ENCODE assay signal across 12 cellular contexts in the genomic region with DNA sequence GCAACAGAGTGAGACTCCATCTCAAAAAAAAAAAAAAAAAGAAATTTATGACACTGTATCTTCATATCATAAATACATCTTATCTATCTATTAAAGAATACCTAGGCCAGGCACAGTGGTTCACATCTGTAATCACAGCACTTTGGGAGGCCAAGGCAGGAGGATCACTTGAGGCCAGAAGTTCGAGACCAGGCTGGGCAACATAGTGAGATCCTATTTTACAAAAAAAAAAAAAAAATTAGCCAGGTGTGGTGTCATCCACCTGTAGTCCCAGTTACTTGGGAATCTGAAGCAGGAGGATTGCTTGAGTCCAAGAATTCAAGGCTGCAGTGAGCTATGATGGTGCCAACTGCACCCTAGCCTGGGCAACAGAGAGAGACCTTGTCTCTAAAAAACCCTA.
DNase-seq lines count a peak whose midpoint lies in the region; ATAC-seq, FAIRE-seq and TF ChIP-seq lines count a peak whose summit lies in the region.
"Had no signal": no experiment of that assay in that cellular context is flagged by ENCODE, and none has a peak within 500 bp of the region (broad histone marks: within the 10 kb centered on the region; RNA-seq: fewer than 3 reads in every experiment).

No MANE protein-coding gene starts in this region.

- FAIRE-seq in K562 (lab: Jason Lieb, UNC) = no peak
- FAIRE-seq: A204.1 had no signal

- H3K4me2 ChIP-seq in OCI-LY3 (ENCODE audit: low read length) (peak overlapping the region; percentile 54; the same call in 1 of the 2 replicates), K562 (ENCODE audit: insufficient read depth, low read length) (no peak overlapping the region)

- no peaks in the 10 kb centered on the region for H4K20me1 ChIP-seq in OCI-LY3 (ENCODE audit: insufficient read depth, low read length)
- H4K20me1 ChIP-seq in K562 (replicated peaks; ENCODE audit: control insufficient read depth, insufficient read depth, low read length) = no peaks in the 10 kb centered on the region; the same call in 1 of the 2 replicates

- H3K4me1 Mint-ChIP-seq in activated CD4-positive, alpha-beta T cell treated with anti-CD3 and anti-CD28 coated beads for 36 hours = peaks cover 3% of the 10 kb centered on the region

- no peaks in the 10 kb centered on the region for H3K27me3 ChIP-seq in OCI-LY3 (ENCODE audit: low read depth, low read length)
- no peaks in the 10 kb centered on the region for H3K27me3 ChIP-seq in K562 (ENCODE audit: control insufficient read depth in 2 of 2, insufficient read depth in 2 of 2, low read length in 2 of 2)
- H3K27me3 ChIP-seq in gastrocnemius medialis = no peaks in the 10 kb centered on the region
- H3K27me3 ChIP-seq in uterus = no peaks in the 10 kb centered on the region

- no peak for DNase-seq in K562 (ENCODE audit: extremely low read depth in 1 of 4, low spot score in 3 of 4)
- no peak for DNase-seq in gastrocnemius medialis
- DNase-seq in uterus = no peak
- no peak for DNase-seq in NCI-H1694 (lab: John Stamatoyannopoulos, UW)
- no peak for DNase-seq in activated CD4-positive, alpha-beta T cell treated with anti-CD3 and anti-CD28 coated beads for 36 hours

- H3K4me1 ChIP-seq in OCI-LY3 (ENCODE audit: low read length) (peaks cover 21% of the 10 kb centered on the region), K562 (replicated peaks in 1 of 2; ENCODE audit: control insufficient read depth in 2 of 2, insufficient read depth in 2 of 2, low read length in 2 of 2) (peaks cover 15 to 27% of the 10 kb centered on the region in 2 experiments), gastrocnemius medialis (peaks cover 38 to 53% of the 10 kb centered on the region in 2 donors), uterus (peaks cover 7 to 10% of the 10 kb centered on the region in 2 donors)

- no peak for TF ChIP-seq EP300 in K562 (IDR thresholded peaks at IDR 0.05; ENCODE audit: low read length)

- peaks cover 5% of the 10 kb centered on the region for H3K9me3 Mint-ChIP-seq in activated CD4-positive, alpha-beta T cell treated with anti-CD3 and anti-CD28 coated beads for 36 hours (ENCODE audit: low read depth)
- H3K9me3 Mint-ChIP-seq: CD4-positive, alpha-beta T cell had no signal

- TF ChIP-seq RAD21 in K562 (CRISPR knock-in tag; conservative IDR thresholded peaks at IDR 0.05 in 1 of 2, IDR thresholded peaks at IDR 0.05 in 1 of 2) = no peak

- peaks cover 5% of the 10 kb centered on the region for H3K27me3 Mint-ChIP-seq in activated CD4-positive, alpha-beta T cell treated with anti-CD3 and anti-CD28 coated beads for 36 hours

- H3K9ac ChIP-seq in OCI-LY3 (ENCODE audit: low read length) = no peak overlapping the region
- H3K9ac ChIP-seq in K562 (ENCODE audit: insufficient read depth in 1 of 2, low read depth in 2 of 2, low read length in 2 of 2) = no peak overlapping the region

- H3K4me3 Mint-ChIP-seq in activated CD4-positive, alpha-beta T cell treated with anti-CD3 and anti-CD28 coated beads for 36 hours = no peak overlapping the region
- H3K4me3 Mint-ChIP-seq: CD4-positive, alpha-beta T cell; H9 had no signal

- POLR2A ChIA-PET in K562 (lab: Yijun Ruan, JAX) = interaction anchor here (0.9 to 2.0 kb wide), 6 partner anchors 9 to 243 kb away, joined by 3 to 8 read pairs (median 4); a partner anchor contains a TSS
- POLR2A ChIA-PET in activated CD4-positive, alpha-beta T cell treated with anti-CD3 and anti-CD28 coated beads for 36 hours (lab: Charles Lee) = no interaction called here

- no peaks in the 10 kb centered on the region for H3K36me3 ChIP-seq in OCI-LY3 (replicated peaks; ENCODE audit: low read depth, low read length)
- no peaks in the 10 kb centered on the region for H3K36me3 ChIP-seq in K562 (ENCODE audit: control insufficient read depth, insufficient read depth, low read length)
- H3K36me3 ChIP-seq in gastrocnemius medialis = no peaks in the 10 kb centered on the region
- no peaks in the 10 kb centered on the region for H3K36me3 ChIP-seq in uterus

- BruUV-seq in K562 (replicated peaks; lab: Mats Ljungman, UMichigan) = no TSS peak

- no peak for ATAC-seq in K562
- no peak for ATAC-seq in gastrocnemius medialis
- no peak for ATAC-seq in HG03175 (IDR thresholded peaks at IDR 0.05; ENCODE audit: unreplicated experiment)
- ATAC-seq in activated CD4-positive, alpha-beta T cell treated with anti-CD3 and anti-CD28 coated beads for 36 hours = no peak

- H3K4me3 ChIP-seq in OCI-LY3 (ENCODE audit: low read length) = no peak overlapping the region
- no peak overlapping the region for H3K4me3 ChIP-seq in K562
- H3K4me3 ChIP-seq in gastrocnemius medialis = no peak overlapping the region
- H3K4me3 ChIP-seq in uterus = no peak overlapping the region

- H3K9me3 ChIP-seq in OCI-LY3 (ENCODE audit: insufficient read depth, low read length) (peaks cover 13% of the 10 kb centered on the region; the same call in 1 of the 2 replicates), K562 (replicated peaks; ENCODE audit: control insufficient read depth, insufficient read depth, low read depth, low read length) (no peaks in the 10 kb centered on the region), gastrocnemius medialis (no peaks in the 10 kb centered on the region), uterus (peaks cover 0 to under 1% of the 10 kb centered on the region in 2 donors)

- peaks cover 4% of the 10 kb centered on the region for H3K9me1 ChIP-seq in K562 (ENCODE audit: control insufficient read depth, insufficient read depth, low read length)

- in situ Hi-C loops in K562 (cut with MboI) (loop anchor here (5.0 kb wide), 1 partner anchor 190 kb away; no protein-coding TSS in a partner anchor), gastrocnemius medialis (cut with MboI; ENCODE audit: low sequenced_read_pairs in 4 of 4) (no loop called here)

- TF ChIP-seq CTCF in OCI-LY3 (IDR thresholded peaks at IDR 0.05; ENCODE audit: low read depth, low read length) (no peak), K562 (IDR thresholded peaks at IDR 0.05 in 2 of 3, conservative IDR thresholded peaks at IDR 0.05 in 1 of 3; ENCODE audit: insufficient read depth in 2 of 3, low read depth in 1 of 3, low read length in 3 of 3) (no peak), gastrocnemius medialis (IDR thresholded peaks at IDR 0.05 in 4 of 5, conservative IDR thresholded peaks at IDR 0.05 in 1 of 5) (no peak), uterus (IDR thresholded peaks at IDR 0.05) (no peak)

- H3K79me2 ChIP-seq in OCI-LY3 (ENCODE audit: low read length) (no peaks in the 10 kb centered on the region), K562 (ENCODE audit: control insufficient read depth, insufficient read depth, low read length) (no peaks in the 10 kb centered on the region)

- H3K36me3 Mint-ChIP-seq in activated CD4-positive, alpha-beta T cell treated with anti-CD3 and anti-CD28 coated beads for 36 hours (ENCODE audit: low read depth) = no peaks in the 10 kb centered on the region

- H2AFZ ChIP-seq in OCI-LY3 (ENCODE audit: low read depth, low read length) = no peak overlapping the region
- H2AFZ ChIP-seq in K562 (ENCODE audit: low read depth, low read length) = no peak overlapping the region

- H3K27ac ChIP-seq in OCI-LY3 (ENCODE audit: low read length) (no peak overlapping the region), K562 (ENCODE audit: extremely low read depth, low read depth, low read length) (no peak overlapping the region), gastrocnemius medialis (peak overlapping the region; percentile 55 to 79 (median 78)), uterus (peak overlapping the region; percentile 88 to 91)
- H3K27ac ChIP-seq: C4-2B, HL-60 had no signal

- 17% methylated on average over 1 of the region's 1 CpG for WGBS in K562 (ENCODE audit: insufficient coverage, low coverage, missing lambda C conversion rate)

- intact Hi-C loops in K562 (cut with micrococcal nuclease) = loop anchor here (1.0 to 5.0 kb wide), 4 partner anchors 65 to 525 kb away; a partner anchor contains a TSS
- intact Hi-C loops in gastrocnemius medialis (cut with DNase I; ENCODE audit: low total_unique reads) = loop anchor here (5.0 to 10.0 kb wide), 2 partner anchors 130 to 927 kb away; a partner anchor contains a TSS
- intact Hi-C loops in uterus (cut with DNase I; ENCODE audit: low total_unique reads) = loop anchor here (10.0 kb wide), 1 partner anchor 133 kb away; a partner anchor contains a TSS
- intact Hi-C loops in activated CD4-positive, alpha-beta T cell treated with anti-CD3 and anti-CD28 coated beads for 36 hours (cut with DNase I, micrococcal nuclease) = loop anchor here (1.0 to 5.0 kb wide), 5 partner anchors 130 to 525 kb away; a partner anchor contains a TSS

- TF ChIP-seq POLR2A in K562 (conservative IDR thresholded peaks at IDR 0.05) (no peak), gastrocnemius medialis (IDR thresholded peaks at IDR 0.05) (no peak), uterus (IDR thresholded peaks at IDR 0.05) (no peak)

- no peak overlapping the region for H3K27ac Mint-ChIP-seq in activated CD4-positive, alpha-beta T cell treated with anti-CD3 and anti-CD28 coated beads for 36 hours
- H3K27ac Mint-ChIP-seq: CD4-positive, alpha-beta T cell; H9 had no signal

- CTCF ChIA-PET in K562 (lab: Yijun Ruan, JAX; ENCODE audit: low intra/inter-chr PET ratio) = interaction anchor here (3.6 kb wide), 1 partner anchor 192 kb away, joined by 18 read pairs; no protein-coding TSS in a partner anchor
- CTCF ChIA-PET in activated CD4-positive, alpha-beta T cell treated with anti-CD3 and anti-CD28 coated beads for 36 hours (lab: Charles Lee) = interaction anchor here (0.6 to 10.1 kb wide), 59 partner anchors 9 to 1273 kb away, joined by 3 to 155 read pairs (median 4); a partner anchor contains a TSS

TF ChIP-seq in K562, 482 proteins besides CTCF, POLR2A, EP300 and RAD21 (continues in another document):
- TF ChIP-seq MEF2A (IDR thresholded peaks at IDR 0.05; ENCODE audit: control insufficient read depth, low read depth, low read length) (no peak), ZNF121 (CRISPR knock-in tag; conservative IDR thresholded peaks at IDR 0.05) (peak; percentile 88), ZNF212 (CRISPR knock-in tag; IDR thresholded peaks at IDR 0.05) (no peak), POLR2AphosphoS2 (IDR thresholded peaks at IDR 0.05; ENCODE audit: low read length) (no peak), SIN3A (IDR thresholded peaks at IDR 0.05; ENCODE audit: borderline replicate concordance in 2 of 2, control insufficient read depth in 1 of 2, low read depth in 2 of 2, low read length in 2 of 2) (no peak)
- TF ChIP-seq, protein P1, sequence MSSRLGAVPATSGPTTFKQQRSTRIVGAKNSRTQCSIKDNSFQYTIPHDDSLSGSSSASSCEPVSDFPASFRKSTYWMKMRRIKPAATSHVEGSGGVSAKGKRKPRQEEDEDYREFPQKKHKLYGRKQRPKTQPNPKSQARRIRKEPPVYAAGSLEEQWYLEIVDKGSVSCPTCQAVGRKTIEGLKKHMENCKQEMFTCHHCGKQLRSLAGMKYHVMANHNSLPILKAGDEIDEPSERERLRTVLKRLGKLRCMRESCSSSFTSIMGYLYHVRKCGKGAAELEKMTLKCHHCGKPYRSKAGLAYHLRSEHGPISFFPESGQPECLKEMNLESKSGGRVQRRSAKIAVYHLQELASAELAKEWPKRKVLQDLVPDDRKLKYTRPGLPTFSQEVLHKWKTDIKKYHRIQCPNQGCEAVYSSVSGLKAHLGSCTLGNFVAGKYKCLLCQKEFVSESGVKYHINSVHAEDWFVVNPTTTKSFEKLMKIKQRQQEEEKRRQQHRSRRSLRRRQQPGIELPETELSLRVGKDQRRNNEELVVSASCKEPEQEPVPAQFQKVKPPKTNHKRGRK (tag; IDR thresholded peaks at IDR 0.05) = peak; percentile 77; the same call in 1 of the 2 replicates

Comparison
In these comparisons a context has a peak if more than half of its experiments do, and no peak if none do; other contexts are left out.
1. H3K27ac ChIP-seq: peak in gastrocnemius medialis (4 of 4) and uterus (2 of 2); none in OCI-LY3 (single experiment) and K562 (single experiment).